2 cellular contexts compared by ENCODE assay signal in genomic region chr15:69160976-69161877, GRCh38.
A peak's percentile ranks its signal among the peaks of the same experiment; 100 is the strongest.
TF ChIP-seq lines count a peak whose summit lies in the region.

No MANE protein-coding gene starts in this region.

TF ChIP-seq in HCT116, 20 proteins besides CTCF, POLR2A, EP300 and RAD21 (continued from another document):
- no peak for TF ChIP-seq MAX (IDR thresholded peaks at IDR 0.05)
- TF ChIP-seq JUND (IDR thresholded peaks at IDR 0.05), result no peak

TF ChIP-seq in SK-N-SH, 30 proteins besides CTCF, POLR2A, EP300 and RAD21:
- TF ChIP-seq REST (IDR thresholded peaks at IDR 0.05; ENCODE audit: low read depth, low read length) (no peak), RCOR1 (IDR thresholded peaks at IDR 0.05; ENCODE audit: low read length) (no peak), ELF1 (IDR thresholded peaks at IDR 0.05) (no peak), FOXJ3 (CRISPR knock-in tag; IDR thresholded peaks at IDR 0.05) (no peak), TCF12 (IDR thresholded peaks at IDR 0.05) (no peak), SMC3 (IDR thresholded peaks at IDR 0.05; ENCODE audit: low read depth, low read length) (peak; percentile 39), JUND (IDR thresholded peaks at IDR 0.05) (no peak), MXI1 (IDR thresholded peaks at IDR 0.05; ENCODE audit: low read depth, low read length) (0 out of 2 replicates have a peak, but pooled peaks have one; percentile 39), GABPA (IDR thresholded peaks at IDR 0.05; ENCODE audit: low read depth) (no peak), FOSL2 (IDR thresholded peaks at IDR 0.05; ENCODE audit: borderline replicate concordance, low read depth) (no peak), USF2 (IDR thresholded peaks at IDR 0.05; ENCODE audit: borderline replicate concordance, low read depth, low read length) (no peak), TEAD4 (IDR thresholded peaks at IDR 0.05; ENCODE audit: borderline replicate concordance, insufficient read depth) (no peak), NFIC (IDR thresholded peaks at IDR 0.05; ENCODE audit: borderline replicate concordance) (no peak), SIN3A (IDR thresholded peaks at IDR 0.05; ENCODE audit: borderline replicate concordance, low read depth, low read length) (peak; percentile 2; the same call in 1 of the 2 replicates), USF1 (IDR thresholded peaks at IDR 0.05; ENCODE audit: borderline replicate concordance, low read depth) (no peak), YY1 (IDR thresholded peaks at IDR 0.05; ENCODE audit: low read depth) (no peak), CHD2 (IDR thresholded peaks at IDR 0.05; ENCODE audit: low read length, partially characterized antibody) (no peak), MEF2A (IDR thresholded peaks at IDR 0.05; ENCODE audit: borderline replicate concordance, low read depth) (no peak), POLR2AphosphoS5 (IDR thresholded peaks at IDR 0.05; ENCODE audit: low read depth, low read length) (no peak), RXRA (IDR thresholded peaks at IDR 0.05; ENCODE audit: borderline replicate concordance, low read depth) (no peak), MAX (IDR thresholded peaks at IDR 0.05; ENCODE audit: low read depth) (no peak), GATA2 (CRISPR knock-in tag; IDR thresholded peaks at IDR 0.05) (no peak), IRF3 (IDR thresholded peaks at IDR 0.05; ENCODE audit: low read depth, low read length) (no peak), RFX5 (IDR thresholded peaks at IDR 0.05; ENCODE audit: low read length) (no peak), NRF1 (IDR thresholded peaks at IDR 0.05; ENCODE audit: low read depth, low read length) (no peak), EZH2phosphoT487 (IDR thresholded peaks at IDR 0.05; ENCODE audit: borderline replicate concordance, low read depth) (no peak), ZBTB33 (IDR thresholded peaks at IDR 0.05; ENCODE audit: borderline replicate concordance, low read depth) (no peak), TAF1 (IDR thresholded peaks at IDR 0.05; ENCODE audit: borderline replicate concordance, low read depth, low read length) (0 out of 2 replicates have a peak, but pooled peaks have one; percentile 14)
